Comparison of ENCODE assay signal across 16 cellular contexts in the genomic region with DNA sequence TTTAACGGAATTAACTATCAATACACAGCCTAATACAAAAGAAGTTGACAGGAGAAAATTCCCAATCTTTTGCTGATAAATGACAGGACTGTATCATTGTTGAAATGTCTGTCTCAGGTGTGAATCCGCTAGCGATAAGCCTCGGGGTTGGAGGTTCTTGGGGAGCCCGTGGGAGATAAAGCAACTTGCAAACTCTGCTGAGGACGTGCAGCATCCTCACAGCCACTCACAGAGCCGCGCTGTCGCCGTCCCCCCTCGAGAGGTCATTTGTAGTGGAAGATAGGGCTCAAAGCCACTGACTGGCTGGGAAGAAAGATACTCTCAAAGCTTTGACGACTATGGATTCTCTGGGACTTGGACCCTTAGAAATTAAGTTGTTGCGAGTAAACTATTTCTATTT.
"Had no signal": no experiment of that assay in that cellular context is flagged by ENCODE, and none has a peak within 500 bp of the region (broad histone marks: within the 10 kb centered on the region; RNA-seq: fewer than 3 reads in every experiment).

No MANE protein-coding gene starts in this region.

- DNase-seq: effector memory CD8-positive, alpha-beta T cell; foreskin melanocyte; naive B cell; small intestine; stimulated activated CD4-positive, alpha-beta T cell treated with anti-CD3 and anti-CD28 coated beads, Interleukin-2, amount 100 ng/mL, for 48 hours; testis; upper lobe of right lung had no signal

- H3K4me3 Mint-ChIP-seq: dendritic cell treated with granulocyte-macrophage colony-stimulating factor and Interleukin-4, amounts not matched to agents 40 ng/mL and 50 ng/mL, for 4 days; effector memory CD8-positive, alpha-beta T cell; memory B cell; naive B cell; nephron; stimulated activated effector memory CD8-positive, alpha-beta T cell treated with anti-CD3 and anti-CD28 coated beads, Interleukin-12 subunit alpha, Interleukin-12 subunit beta, amount 100 ng/mL, for 72 hours; stimulated activated naive CD8-positive, alpha-beta T cell treated with anti-CD3 and anti-CD28 coated beads, Interleukin-15, Interleukin-2, amounts not matched to agents 100 ng/mL and 50 ng/mL, for 24 hours had no signal

- H3K79me2 ChIP-seq: hepatocyte had no signal

- H3K27me3 Mint-ChIP-seq: dendritic cell treated with granulocyte-macrophage colony-stimulating factor and Interleukin-4, amounts not matched to agents 40 ng/mL and 50 ng/mL, for 4 days; effector memory CD8-positive, alpha-beta T cell; naive B cell; stimulated activated naive CD8-positive, alpha-beta T cell treated with anti-CD3 and anti-CD28 coated beads, Interleukin-15, Interleukin-2, amounts not matched to agents 100 ng/mL and 50 ng/mL, for 24 hours had no signal

- H3K27ac Mint-ChIP-seq: dendritic cell treated with granulocyte-macrophage colony-stimulating factor and Interleukin-4, amounts not matched to agents 40 ng/mL and 50 ng/mL, for 4 days; effector memory CD8-positive, alpha-beta T cell; memory B cell; naive B cell; stimulated activated effector memory CD8-positive, alpha-beta T cell treated with anti-CD3 and anti-CD28 coated beads, Interleukin-12 subunit alpha, Interleukin-12 subunit beta, amount 100 ng/mL, for 72 hours; stimulated activated naive CD8-positive, alpha-beta T cell treated with anti-CD3 and anti-CD28 coated beads, Interleukin-15, Interleukin-2, amounts not matched to agents 100 ng/mL and 50 ng/mL, for 24 hours had no signal

- H3K4me3 ChIP-seq: hepatocyte, testis, tibial nerve, upper lobe of right lung, vagina had no signal

- H3K4me1 Mint-ChIP-seq: naive B cell, nephron had no signal

- ATAC-seq: effector memory CD8-positive, alpha-beta T cell; stimulated activated effector memory CD8-positive, alpha-beta T cell treated with anti-CD3 and anti-CD28 coated beads, Interleukin-12 subunit alpha, Interleukin-12 subunit beta, amount 100 ng/mL, for 72 hours; upper lobe of right lung had no signal

- H3K27me3 ChIP-seq: hepatocyte, neutrophil, testis, tibial nerve, upper lobe of right lung, vagina had no signal

- H3K9me3 ChIP-seq: neutrophil, testis, tibial nerve, upper lobe of right lung, vagina had no signal

- H3K4me2 ChIP-seq: hepatocyte had no signal

- H3K9me3 Mint-ChIP-seq: dendritic cell treated with granulocyte-macrophage colony-stimulating factor and Interleukin-4, amounts not matched to agents 40 ng/mL and 50 ng/mL, for 4 days; effector memory CD8-positive, alpha-beta T cell; memory B cell; naive B cell; nephron; stimulated activated effector memory CD8-positive, alpha-beta T cell treated with anti-CD3 and anti-CD28 coated beads, Interleukin-12 subunit alpha, Interleukin-12 subunit beta, amount 100 ng/mL, for 72 hours; stimulated activated naive CD8-positive, alpha-beta T cell treated with anti-CD3 and anti-CD28 coated beads, Interleukin-15, Interleukin-2, amounts not matched to agents 100 ng/mL and 50 ng/mL, for 24 hours had no signal

- H3K27ac ChIP-seq: hepatocyte, testis, tibial nerve, vagina had no signal

- H3K4me1 ChIP-seq: testis, upper lobe of right lung, vagina had no signal

- H2AFZ ChIP-seq: hepatocyte had no signal
